14 cellular contexts compared by ENCODE assay signal in the genomic region with DNA sequence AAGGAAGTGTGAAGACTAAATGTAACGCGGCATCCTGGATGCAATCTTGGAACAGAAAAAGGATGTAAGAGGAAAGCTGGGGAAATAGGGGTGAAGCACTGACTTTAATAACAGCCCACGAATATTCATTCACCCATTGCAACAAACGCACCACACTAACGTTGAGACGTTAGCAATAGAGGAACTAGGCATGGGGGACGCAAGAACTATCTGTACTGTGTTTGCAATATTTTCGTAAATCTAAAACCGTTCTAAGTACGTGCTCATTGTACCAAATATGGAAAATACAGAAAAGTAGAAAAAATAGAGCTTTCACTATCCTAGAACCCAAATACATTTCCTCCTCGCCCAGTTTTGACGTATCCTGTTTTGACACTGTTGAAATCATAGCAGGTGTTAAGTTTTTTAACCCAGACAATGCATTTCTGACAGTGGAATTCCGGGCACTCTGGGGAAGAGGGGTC. TPM values are rescaled to one million over a fixed set of nuclear protein-coding genes. Genes with fewer than 3 reads are reported as not detected.
DNase-seq lines count a peak whose midpoint lies in the region; TF ChIP-seq lines count a peak whose summit lies in the region.
"Had no signal": no experiment of that assay in that cellular context is flagged by ENCODE, and none has a peak within 500 bp of the region (broad histone marks: within the 10 kb centered on the region; RNA-seq: fewer than 3 reads in every experiment).

No MANE protein-coding gene starts in this region.

- TF ChIP-seq POLR2A in esophagus squamous epithelium (IDR thresholded peaks at IDR 0.05): peak in 1 of 4 donors; percentile 59
- TF ChIP-seq POLR2A in uterus (IDR thresholded peaks at IDR 0.05): no peak

- H3K27me3 ChIP-seq in esophagus squamous epithelium: no peaks in the 10 kb centered on the region
- no peaks in the 10 kb centered on the region for H3K27me3 ChIP-seq in uterus
- H3K27me3 ChIP-seq: adrenal gland, right atrium auricular region had no signal

- WGBS in esophagus squamous epithelium, 2 donors: 57 to 69% methylated on average over 13 of the region's 13 CpGs

- H3K4me1 ChIP-seq in esophagus squamous epithelium (peaks cover 22 to 60% (median 23%) of the 10 kb centered on the region in 3 donors), uterus (no peaks in the 10 kb centered on the region)
- H3K4me1 ChIP-seq: adrenal gland, right atrium auricular region had no signal

- peaks cover 2% of the 10 kb centered on the region for H3K36me3 Mint-ChIP-seq in activated naive CD4-positive, alpha-beta T cell treated with anti-CD3 and anti-CD28 coated beads, Interleukin-2, amount 50 U/mL, for 24 hours
- H3K36me3 Mint-ChIP-seq in MCF 10A (ENCODE audit: insufficient read depth, unreplicated experiment): no peaks in the 10 kb centered on the region

- H3K27ac ChIP-seq in esophagus squamous epithelium: peak overlapping the region; percentile 20 to 85 (median 54)
- H3K27ac ChIP-seq in uterus: no peak overlapping the region
- H3K27ac ChIP-seq: right atrium auricular region, VCaP had no signal

- TF ChIP-seq CTCF in esophagus squamous epithelium (IDR thresholded peaks at IDR 0.05) (no peak), uterus (IDR thresholded peaks at IDR 0.05) (no peak), MCF 10A (IDR thresholded peaks at IDR 0.05; ENCODE audit: unreplicated experiment) (no peak)

- H3K9me3 Mint-ChIP-seq in activated naive CD4-positive, alpha-beta T cell treated with anti-CD3 and anti-CD28 coated beads, Interleukin-2, amount 50 U/mL, for 24 hours: no peaks in the 10 kb centered on the region
- H3K9me3 Mint-ChIP-seq in MCF 10A (ENCODE audit: unreplicated experiment): no peaks in the 10 kb centered on the region

- H3K27ac Mint-ChIP-seq in activated naive CD4-positive, alpha-beta T cell treated with anti-CD3 and anti-CD28 coated beads, Interleukin-2, amount 50 U/mL, for 24 hours: peak overlapping the region; percentile 99
- no peak overlapping the region for H3K27ac Mint-ChIP-seq in MCF 10A (ENCODE audit: low read depth, unreplicated experiment)

- H3K27me3 Mint-ChIP-seq in activated naive CD4-positive, alpha-beta T cell treated with anti-CD3 and anti-CD28 coated beads, Interleukin-2, amount 50 U/mL, for 24 hours: no peaks in the 10 kb centered on the region
- no peaks in the 10 kb centered on the region for H3K27me3 Mint-ChIP-seq in MCF 10A (ENCODE audit: insufficient read depth, unreplicated experiment)

- peaks cover 93% of the 10 kb centered on the region for H3K4me1 Mint-ChIP-seq in activated naive CD4-positive, alpha-beta T cell treated with anti-CD3 and anti-CD28 coated beads, Interleukin-2, amount 50 U/mL, for 24 hours
- peaks cover 19% of the 10 kb centered on the region for H3K4me1 Mint-ChIP-seq in MCF 10A (ENCODE audit: insufficient read depth, unreplicated experiment)

- peak overlapping the region; percentile 98 for H3K4me3 Mint-ChIP-seq in activated naive CD4-positive, alpha-beta T cell treated with anti-CD3 and anti-CD28 coated beads, Interleukin-2, amount 50 U/mL, for 24 hours
- no peak overlapping the region for H3K4me3 Mint-ChIP-seq in MCF 10A (ENCODE audit: unreplicated experiment)

- intact Hi-C loops in esophagus squamous epithelium (cut with DNase I): no loop called here
- intact Hi-C loops in uterus (cut with DNase I; ENCODE audit: low total_unique reads): no loop called here
- intact Hi-C loops in MCF 10A (cut with micrococcal nuclease): no loop called here

- H3K36me3 ChIP-seq in esophagus squamous epithelium (no peaks in the 10 kb centered on the region), uterus (no peaks in the 10 kb centered on the region)
- H3K36me3 ChIP-seq: adrenal gland, right atrium auricular region had no signal

- no peak for DNase-seq in activated naive CD4-positive, alpha-beta T cell treated with Interleukin-2 at 50 U/mL for 16 hours
- DNase-seq in SIG-M5 (lab: John Stamatoyannopoulos, UW) (peak; percentile 52), esophagus squamous epithelium (lab: John Stamatoyannopoulos, UW) (no peak), uterus (no peak), NCI-H2171 (lab: John Stamatoyannopoulos, UW) (no peak), MCF 10A (ENCODE audit: unreplicated experiment) (no peak), NCI-H1048 (lab: John Stamatoyannopoulos, UW) (no peak)
- DNase-seq: adrenal gland, heart left ventricle, mammary epithelial cell, NCI-H1105 had no signal

- CTCF ChIA-PET in MCF 10A (lab: Yijun Ruan, JAX): interaction anchor here (1.0 kb wide), 1 partner anchor 34 kb away, joined by 3 read pairs; no protein-coding TSS in a partner anchor

- no TSS peak for BruUV-seq in MCF 10A (replicated peaks; lab: Mats Ljungman, UMichigan)

- peak overlapping the region in 2 of 4 donors; percentile 44 to 64 for H3K4me3 ChIP-seq in esophagus squamous epithelium
- no peak overlapping the region for H3K4me3 ChIP-seq in uterus

- H3K9me3 ChIP-seq in esophagus squamous epithelium (no peaks in the 10 kb centered on the region), uterus (no peaks in the 10 kb centered on the region)
- H3K9me3 ChIP-seq: adrenal gland, heart left ventricle, right atrium auricular region had no signal

- POLR2A ChIA-PET in MCF 10A (lab: Yijun Ruan, JAX): interaction anchor here (0.6 kb wide), 1 partner anchor 1263 kb away, joined by 3 read pairs; no protein-coding TSS in a partner anchor

RNA-seq across cellular contexts. Expression of a gene that starts 3.9 kb away (rescaled TPM):
- total RNA-seq in esophagus squamous epithelium: 10 to 100 TPM in 2 of 4 donors, 1 to 10 TPM in 2; 6.3 to 53.4 (median 24.6) TPM
- total RNA-seq in uterus: 10 to 100 TPM in 3 of 4 donors, 1 to 10 TPM in 1; 6.1 to 76.8 (median 15.8) TPM
- 15.9 and 21.6 TPM in 2 replicates for total RNA-seq in MCF 10A (2022)

RNA-seq across cellular contexts. Expression of a gene that starts 30.3 kb away (rescaled TPM):
- total RNA-seq in esophagus squamous epithelium (not detected), uterus (1 to 10 TPM in 1 of 4 donors, under 1 TPM in 1, not detected in 2; 0.46 to 1.7 TPM), MCF 10A (2022) (0.32 and 0.47 TPM in 2 replicates)
- total RNA-seq: mammary epithelial cell, right atrium auricular region had no signal

Comparison
In these comparisons a context has a peak if more than half of its experiments do, and no peak if none do; other contexts are left out.
1. H3K27ac ChIP-seq: peak in esophagus squamous epithelium (4 of 4); none in uterus (0 of 2).